Comparison of ENCODE assay signal across 9 cellular contexts in the genomic region with DNA sequence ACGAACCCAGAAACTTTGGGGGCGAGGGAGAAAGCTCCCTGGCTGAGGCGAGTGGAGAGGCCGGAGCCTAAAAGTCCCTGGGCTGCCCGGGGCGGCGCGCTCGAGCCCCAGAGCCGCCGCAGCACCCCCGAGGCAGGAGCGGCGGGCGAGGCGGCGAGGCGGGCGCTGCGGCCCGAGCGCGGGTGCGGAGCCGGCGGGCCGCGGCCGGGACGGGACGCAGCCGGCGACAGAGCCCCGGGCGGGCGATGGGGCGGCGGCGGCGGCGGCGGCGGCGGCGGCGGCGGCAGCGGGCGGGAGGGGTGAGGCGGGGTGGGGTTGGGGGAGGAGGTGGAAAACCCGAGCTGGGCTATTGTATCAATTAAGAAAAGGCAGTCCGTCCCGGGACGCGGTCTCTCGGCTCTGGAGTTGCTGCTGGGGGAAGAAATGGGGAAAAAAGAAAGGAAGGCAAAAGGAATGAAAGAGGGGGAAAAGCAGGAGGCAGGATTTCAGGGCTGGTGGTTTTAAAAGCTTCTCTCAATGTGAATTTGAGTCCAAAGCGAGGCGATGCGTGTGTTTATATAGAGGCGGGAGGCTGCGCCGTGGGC. TPM values are rescaled to one million over a fixed set of nuclear protein-coding genes. Genes with fewer than 3 reads are reported as not detected.
DNase-seq lines count a peak whose midpoint lies in the region; ATAC-seq and TF ChIP-seq lines count a peak whose summit lies in the region.
"Had no signal": no experiment of that assay in that cellular context is flagged by ENCODE, and none has a peak within 500 bp of the region (broad histone marks: within the 10 kb centered on the region; RNA-seq: fewer than 3 reads in every experiment).

No MANE protein-coding gene starts in this region.

- TF ChIP-seq RAD21 in Ishikawa (IDR thresholded peaks at IDR 0.05; ENCODE audit: low read depth) = no peak

- H3K4me2 ChIP-seq in BLaER1 (peak overlapping the region; percentile 98), mesendoderm (ENCODE audit: low read length) (peak overlapping the region; percentile 68)

- no peaks in the 10 kb centered on the region for H3K79me1 ChIP-seq in mesendoderm (ENCODE audit: low read length)

- H3K4ac ChIP-seq in mesendoderm (ENCODE audit: low read depth, low read length) = no peak overlapping the region

- no peak overlapping the region for H2BK5ac ChIP-seq in mesendoderm (ENCODE audit: low read length)

- H4K5ac ChIP-seq in mesendoderm (ENCODE audit: low read length) = no peak overlapping the region

- no peak overlapping the region for H3K27ac ChIP-seq in BLaER1
- H3K27ac ChIP-seq in breast epithelium = no peak overlapping the region
- no peak overlapping the region for H3K27ac ChIP-seq in mesendoderm (ENCODE audit: low read depth, low read length)
- no peak overlapping the region for H3K27ac ChIP-seq in vagina

- intact Hi-C loops in breast epithelium (cut with DNase I; ENCODE audit: low total_unique reads) (loop anchor here (10.0 kb wide), 1 partner anchor 224 kb away; no protein-coding TSS in a partner anchor), vagina (cut with DNase I) (loop anchor here (10.0 kb wide), 2 partner anchors 214 to 436 kb away; no protein-coding TSS in a partner anchor)

- H3K18ac ChIP-seq in mesendoderm (ENCODE audit: low read length) = no peak overlapping the region

- TF ChIP-seq POLR2A in breast epithelium (IDR thresholded peaks at IDR 0.05) (no peak), vagina (IDR thresholded peaks at IDR 0.05) (no peak)

- no peak overlapping the region for H2AK5ac ChIP-seq in mesendoderm (ENCODE audit: low read length)

- H2BK15ac ChIP-seq in mesendoderm (replicated peaks; ENCODE audit: low read depth) = no peak overlapping the region

- no peaks in the 10 kb centered on the region for H3K36me3 ChIP-seq in BLaER1
- no peaks in the 10 kb centered on the region for H3K36me3 ChIP-seq in breast epithelium
- no peaks in the 10 kb centered on the region for H3K36me3 ChIP-seq in mesendoderm (ENCODE audit: control insufficient read depth, insufficient read depth, low read length)
- no peaks in the 10 kb centered on the region for H3K36me3 ChIP-seq in vagina

- H3K27me3 ChIP-seq in BLaER1 (peaks cover 78% of the 10 kb centered on the region), breast epithelium (peaks cover 16 to 75% of the 10 kb centered on the region in 2 donors), mesendoderm (ENCODE audit: insufficient read depth, low read length, poor library complexity) (peaks cover 38% of the 10 kb centered on the region), vagina (peaks cover 21% of the 10 kb centered on the region)

- no peak overlapping the region for H2BK120ac ChIP-seq in mesendoderm (ENCODE audit: low read depth, low read length)

- peaks cover 57% of the 10 kb centered on the region for H4K20me1 ChIP-seq in BLaER1

- no peaks in the 10 kb centered on the region for H3K79me2 ChIP-seq in mesendoderm (ENCODE audit: control insufficient read depth, insufficient read depth, low read length)

- no peak overlapping the region for H3K9ac ChIP-seq in BLaER1
- peak overlapping the region; percentile 21 for H3K9ac ChIP-seq in mesendoderm (ENCODE audit: low read length)

- H3K9me3 ChIP-seq in BLaER1 = peaks cover 5% of the 10 kb centered on the region; the same call in 1 of the 2 replicates
- no peaks in the 10 kb centered on the region for H3K9me3 ChIP-seq in breast epithelium
- no peaks in the 10 kb centered on the region for H3K9me3 ChIP-seq in vagina

- H3K4me3 ChIP-seq in BLaER1 = peak overlapping the region; percentile 65
- H3K4me3 ChIP-seq in breast epithelium = peak overlapping the region; percentile 43 to 70 (median 50)
- H3K4me3 ChIP-seq in mesendoderm (ENCODE audit: low read length) = peak overlapping the region; percentile 29
- peak overlapping the region; percentile 42 to 43 for H3K4me3 ChIP-seq in vagina

- no peak overlapping the region for H3K56ac ChIP-seq in mesendoderm (ENCODE audit: low read length)

- no peak overlapping the region for H4K8ac ChIP-seq in mesendoderm (ENCODE audit: low read depth, low read length)

- TF ChIP-seq EP300 in Ishikawa (IDR thresholded peaks at IDR 0.05; ENCODE audit: borderline replicate concordance) = no peak

- H3K23ac ChIP-seq in mesendoderm (ENCODE audit: low read length) = no peak overlapping the region

- WGBS in mesendoderm (ENCODE audit: extremely low coverage, insufficient coverage, low lambda C conversion rate) = no CpG with 5 or more reads among the region's 62 CpGs

- DNase-seq in breast epithelium (ENCODE audit: low spot score in 2 of 2) (peak in 1 of 2 donors; percentile 15), mesendoderm (no peak), vagina (ENCODE audit: extremely low spot score in 2 of 2) (peak in 1 of 2 donors; percentile 56), retina (no peak)
- DNase-seq in stimulated activated CD4-positive, alpha-beta T cell treated with anti-CD3 and anti-CD28 coated beads, Interleukin-2, amount 100 ng/mL, for 48 hours = no peak

- no peak for TF ChIP-seq CTCF in breast epithelium (IDR thresholded peaks at IDR 0.05)
- TF ChIP-seq CTCF in vagina (IDR thresholded peaks at IDR 0.05) = no peak

- no peak for ATAC-seq in GM19035 (IDR thresholded peaks at IDR 0.05; ENCODE audit: unreplicated experiment)

- H3K4me1 ChIP-seq in BLaER1 (peaks cover 52% of the 10 kb centered on the region), breast epithelium (peaks cover 29 to 50% of the 10 kb centered on the region in 2 donors), mesendoderm (ENCODE audit: control insufficient read depth, low read depth, low read length) (no peaks in the 10 kb centered on the region), vagina (peaks cover 62% of the 10 kb centered on the region)

TF ChIP-seq in Ishikawa, 13 proteins besides CTCF, POLR2A, EP300 and RAD21:
- TF ChIP-seq TEAD4 (IDR thresholded peaks at IDR 0.05) = no peak
- peak; percentile 26; the same call in 1 of the 2 replicates for TF ChIP-seq NFIC (IDR thresholded peaks at IDR 0.05)
TF ChIP-seq in Ishikawa: peak in this region for 1.

RNA-seq across cellular contexts. Expression of gene CYP26B1, which starts 0.8 kb away (rescaled TPM):
- total RNA-seq in breast epithelium (10 to 100 TPM in 1 of 3 donors, 1 to 10 TPM in 2; 3.8 to 41.6 (median 3.9) TPM), vagina (6.9 TPM)
- 0.15 TPM for polyA plus RNA-seq in mesendoderm (2013, experiment 1 of 2)
- polyA plus RNA-seq in mesendoderm (2013, experiment 2 of 2) = 0.13 TPM
- total RNA-seq: dermis microvascular lymphatic vessel endothelial cell had no signal
